Comparison of ENCODE assay signal across 8 cellular contexts in genomic region chr18:62486290-62486964, GRCh38.
DNase-seq lines count a peak whose midpoint lies in the region; ATAC-seq and TF ChIP-seq lines count a peak whose summit lies in the region.

No MANE protein-coding gene starts in this region.

- ATAC-seq in GM19463 (IDR thresholded peaks at IDR 0.05; ENCODE audit: unreplicated experiment) (peak; percentile 68), GM21367 (IDR thresholded peaks at IDR 0.05; ENCODE audit: unreplicated experiment) (no peak)

- no peak for TF ChIP-seq CTCF in retinal pigment epithelial cell (conservative IDR thresholded peaks at IDR 0.05; ENCODE audit: low read depth, low read length)

- H3K4me3 ChIP-seq in retinal pigment epithelial cell (ENCODE audit: low read length): no peak overlapping the region

- DNase-seq in LoVo (ENCODE audit: low spot score) (peak; percentile 96), amniotic stem cell (lab: John Stamatoyannopoulos, UW) (peak; percentile 5), retinal pigment epithelial cell (ENCODE audit: low read depth) (peak; percentile 13), T1000 (lab: John Stamatoyannopoulos, UW) (no peak), NCI-H446 (lab: John Stamatoyannopoulos, UW) (no peak), NOMO-1 (lab: John Stamatoyannopoulos, UW; ENCODE audit: unreplicated experiment in 2 of 2) (no peak)

Comparison
In these comparisons a context has a peak if more than half of its experiments do, and no peak if none do; other contexts are left out.
1. DNase-seq: peak in LoVo (single experiment), amniotic stem cell (single experiment) and retinal pigment epithelial cell (single experiment); none in T1000 (single experiment), NCI-H446 (0 of 2) and NOMO-1 (0 of 2).